8 cellular contexts compared by ENCODE assay signal in the genomic region with DNA sequence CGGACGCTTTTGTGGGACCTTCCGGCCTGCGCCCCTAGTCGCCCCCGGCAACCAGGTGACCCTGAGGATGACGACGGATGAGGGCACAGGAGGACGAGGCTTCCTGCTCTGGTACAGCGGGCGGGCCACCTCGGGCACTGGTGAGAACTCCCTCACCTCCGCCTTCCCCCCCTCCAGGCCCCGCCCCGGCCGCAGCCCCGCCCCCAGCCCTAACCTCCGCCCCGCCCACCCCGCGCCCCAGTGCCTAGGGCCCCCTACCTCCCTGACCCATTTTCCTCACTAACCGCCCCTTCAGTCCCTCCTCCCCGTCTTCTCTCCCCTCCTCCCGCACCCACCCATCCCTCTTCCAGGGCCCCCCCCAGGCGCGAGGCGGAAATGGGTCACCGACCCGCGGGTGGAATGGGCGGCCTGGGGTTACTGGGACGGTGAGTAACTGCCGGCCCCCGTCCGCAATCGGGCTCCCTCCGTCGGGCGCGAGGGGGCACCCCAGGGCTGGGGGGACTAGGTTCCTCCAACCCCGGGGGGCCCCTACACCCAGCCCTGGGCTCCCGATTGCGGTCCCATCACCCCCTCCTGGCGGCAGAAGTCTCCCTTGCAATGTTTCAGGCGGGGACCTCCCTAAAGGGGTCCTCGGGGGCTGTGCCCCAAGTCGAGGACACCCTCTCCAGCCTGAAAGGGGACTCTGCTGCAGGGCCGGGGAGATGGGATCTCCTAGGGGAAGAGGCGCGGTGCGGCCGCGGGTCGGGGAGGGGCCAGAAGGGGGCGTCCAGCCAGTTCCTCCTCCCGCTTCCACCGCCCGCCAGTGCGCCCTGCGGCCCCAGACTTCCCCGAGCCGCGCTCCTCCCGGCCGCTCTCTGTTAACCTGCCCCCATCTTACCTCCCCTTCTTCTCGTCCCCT. TPM values are rescaled to one million over a fixed set of nuclear protein-coding genes. Genes with fewer than 3 reads are reported as not detected.
DNase-seq lines count a peak whose midpoint lies in the region; ATAC-seq and TF ChIP-seq lines count a peak whose summit lies in the region.

No MANE protein-coding gene starts in this region.

- H3K9me3 Mint-ChIP-seq in IgD-negative memory B cell (no peaks in the 10 kb centered on the region), progenitor cell of endocrine pancreas (ENCODE audit: low read depth) (no peaks in the 10 kb centered on the region)
- H3K9me3 Mint-ChIP-seq in activated naive CD4-positive, alpha-beta T cell treated with anti-CD3 and anti-CD28 coated beads, Interleukin-2, amount 50 U/mL, for 24 hours: no peaks in the 10 kb centered on the region

- CTCF ChIA-PET in AG04449 (lab: Yijun Ruan, JAX): interaction anchor here (0.6 to 5.5 kb wide), 9 partner anchors 8 to 102 kb away, joined by 3 to 33 read pairs (median 4); partner anchors contain the start of genes MOSPD3 and POP7

- TF ChIP-seq CTCF in AG04449 (IDR thresholded peaks at IDR 0.05; ENCODE audit: insufficient read depth, low read length, missing control alignments) (peak; percentile 48), cardiac muscle cell (IDR thresholded peaks at IDR 0.05; ENCODE audit: low read depth, low read length) (peak; percentile 54), progenitor cell of endocrine pancreas (IDR thresholded peaks at IDR 0.05; ENCODE audit: unreplicated experiment) (peak; percentile 56)

- peaks cover 0 to 12% (median 6%) of the 10 kb centered on the region in 3 donors for H3K4me1 Mint-ChIP-seq in IgD-negative memory B cell
- peaks cover 11% of the 10 kb centered on the region for H3K4me1 Mint-ChIP-seq in activated naive CD4-positive, alpha-beta T cell treated with anti-CD3 and anti-CD28 coated beads, Interleukin-2, amount 50 U/mL, for 24 hours
- peaks cover 16% of the 10 kb centered on the region for H3K4me1 Mint-ChIP-seq in progenitor cell of endocrine pancreas (ENCODE audit: low read depth)

- H3K27me3 Mint-ChIP-seq in IgD-negative memory B cell (no peaks in the 10 kb centered on the region), progenitor cell of endocrine pancreas (peaks cover 25% of the 10 kb centered on the region)
- H3K27me3 Mint-ChIP-seq in activated naive CD4-positive, alpha-beta T cell treated with anti-CD3 and anti-CD28 coated beads, Interleukin-2, amount 50 U/mL, for 24 hours: no peaks in the 10 kb centered on the region

- peak overlapping the region in 1 of 3 donors; percentile 68 for H3K27ac Mint-ChIP-seq in IgD-negative memory B cell
- no peak overlapping the region for H3K27ac Mint-ChIP-seq in activated naive CD4-positive, alpha-beta T cell treated with anti-CD3 and anti-CD28 coated beads, Interleukin-2, amount 50 U/mL, for 24 hours
- H3K27ac Mint-ChIP-seq in progenitor cell of endocrine pancreas: peak overlapping the region; percentile 90

- H3K36me3 ChIP-seq in cardiac muscle cell: no peaks in the 10 kb centered on the region

- peak; percentile 61 for ATAC-seq in GM18511 (IDR thresholded peaks at IDR 0.05; ENCODE audit: unreplicated experiment)
- ATAC-seq in HG03039 (IDR thresholded peaks at IDR 0.05; ENCODE audit: unreplicated experiment): no peak

- H3K4me3 ChIP-seq in AG04449 (ENCODE audit: low read depth, low read length) (peak overlapping the region; percentile 98), cardiac muscle cell (peak overlapping the region; percentile 59)

- peak overlapping the region; percentile 60 for H3K27ac ChIP-seq in cardiac muscle cell

- peak overlapping the region; percentile 82 to 95 (median 93) for H3K4me3 Mint-ChIP-seq in IgD-negative memory B cell
- H3K4me3 Mint-ChIP-seq in activated naive CD4-positive, alpha-beta T cell treated with anti-CD3 and anti-CD28 coated beads, Interleukin-2, amount 50 U/mL, for 24 hours: peak overlapping the region; percentile 82
- peak overlapping the region; percentile 69 for H3K4me3 Mint-ChIP-seq in progenitor cell of endocrine pancreas (ENCODE audit: low read depth)

- POLR2A ChIA-PET in AG04449 (lab: Yijun Ruan, JAX): interaction anchor here (1.3 to 3.2 kb wide), 3 partner anchors 8 to 19 kb away, joined by 4 to 48 read pairs (median 10); partner anchors contain the start of genes FBXO24, LRCH4 and MOSPD3

- no peaks in the 10 kb centered on the region for H3K27me3 ChIP-seq in cardiac muscle cell

- peaks cover 21% of the 10 kb centered on the region for H3K4me1 ChIP-seq in cardiac muscle cell (ENCODE audit: low read depth)

- DNase-seq in AG04449 (ENCODE audit: low read depth, low spot score): no peak
- DNase-seq in SK-N-DZ (ENCODE audit: low spot score): peak; percentile 50
- DNase-seq in cardiac muscle cell (ENCODE audit: low read depth in 1 of 2, low spot score in 1 of 2): peak; percentile 80 to 81
- peak; percentile 49 for DNase-seq in progenitor cell of endocrine pancreas (ENCODE audit: low spot score, unreplicated experiment)

- no peaks in the 10 kb centered on the region for H3K9me3 ChIP-seq in cardiac muscle cell (ENCODE audit: low read depth)

- H3K36me3 Mint-ChIP-seq in IgD-negative memory B cell: no peaks in the 10 kb centered on the region
- no peaks in the 10 kb centered on the region for H3K36me3 Mint-ChIP-seq in activated naive CD4-positive, alpha-beta T cell treated with anti-CD3 and anti-CD28 coated beads, Interleukin-2, amount 50 U/mL, for 24 hours
- H3K36me3 Mint-ChIP-seq in progenitor cell of endocrine pancreas (ENCODE audit: insufficient read depth): no peaks in the 10 kb centered on the region

RNA-seq across cellular contexts. Expression of gene PCOLCE, which starts 2.2 kb away (rescaled TPM):
- 0.98 TPM for polyA plus RNA-seq in IgD-negative memory B cell
- polyA plus RNA-seq in SK-N-DZ (2014; cell fraction: cytosol; rRNA removed): 148 and 210 TPM in 2 replicates
- 689 and 724 TPM in 2 replicates for polyA plus RNA-seq in SK-N-DZ (2014; cell fraction: nucleus; rRNA removed)
- total RNA-seq in cardiac muscle cell: 43.2 and 46.3 TPM in 2 replicates
- 70.4 and 111 TPM in 2 replicates for polyA plus RNA-seq in cardiac muscle cell
- 16.1 and 20.3 TPM in 2 replicates for total RNA-seq in progenitor cell of endocrine pancreas

RNA-seq across cellular contexts. Expression of gene MOSPD3, which starts 8.0 kb away (rescaled TPM):
- 14.4 TPM for polyA plus RNA-seq in IgD-negative memory B cell
- 19.6 and 22.9 TPM in 2 replicates for polyA plus RNA-seq in SK-N-DZ (2014; cell fraction: cytosol; rRNA removed)
- 24.3 and 27.8 TPM in 2 replicates for polyA plus RNA-seq in SK-N-DZ (2014; cell fraction: nucleus; rRNA removed)
- 30.1 and 36.0 TPM in 2 replicates for total RNA-seq in cardiac muscle cell
- polyA plus RNA-seq in cardiac muscle cell: 67.8 and 83.3 TPM in 2 replicates
- total RNA-seq in progenitor cell of endocrine pancreas: 27.1 and 27.9 TPM in 2 replicates

RNA-seq across cellular contexts. Expression of gene FBXO24, which starts 18.2 kb away (rescaled TPM):
- 0.36 TPM for polyA plus RNA-seq in IgD-negative memory B cell
- 0.50 and 1.3 TPM in 2 replicates for polyA plus RNA-seq in SK-N-DZ (2014; cell fraction: cytosol; rRNA removed)
- 0.87 and 0.98 TPM in 2 replicates for polyA plus RNA-seq in SK-N-DZ (2014; cell fraction: nucleus; rRNA removed)
- total RNA-seq in cardiac muscle cell: 0.78 and 1.9 TPM in 2 replicates
- polyA plus RNA-seq in cardiac muscle cell: 2.3 and 4.1 TPM in 2 replicates
- 0.41 and 1.2 TPM in 2 replicates for total RNA-seq in progenitor cell of endocrine pancreas

RNA-seq across cellular contexts. Expression of gene LRCH4, which starts 18.4 kb away (rescaled TPM):
- polyA plus RNA-seq in IgD-negative memory B cell: 160 TPM
- 8.1 and 16.8 TPM in 2 replicates for polyA plus RNA-seq in SK-N-DZ (2014; cell fraction: cytosol; rRNA removed)
- polyA plus RNA-seq in SK-N-DZ (2014; cell fraction: nucleus; rRNA removed): 91.4 and 122 TPM in 2 replicates
- total RNA-seq in cardiac muscle cell: 78.8 and 108 TPM in 2 replicates
- 80.9 and 103 TPM in 2 replicates for polyA plus RNA-seq in cardiac muscle cell
- total RNA-seq in progenitor cell of endocrine pancreas: 76.6 and 82.7 TPM in 2 replicates

RNA-seq across cellular contexts. Expression of gene SAP25, which starts 30.6 kb away (rescaled TPM):
- polyA plus RNA-seq in IgD-negative memory B cell (0.73 TPM), cardiac muscle cell (2.7 and 3.9 TPM in 2 replicates)
- not detected in 2 replicates for polyA plus RNA-seq in SK-N-DZ (2014; cell fraction: cytosol; rRNA removed)
- polyA plus RNA-seq in SK-N-DZ (2014; cell fraction: nucleus; rRNA removed): 2.6 and 6.2 TPM in 2 replicates
- total RNA-seq in cardiac muscle cell (1.4 and 1.5 TPM in 2 replicates), progenitor cell of endocrine pancreas (7.7 and 8.1 TPM in 2 replicates)
